ENCODE assay signal across 8 cellular contexts in the genomic region with DNA sequence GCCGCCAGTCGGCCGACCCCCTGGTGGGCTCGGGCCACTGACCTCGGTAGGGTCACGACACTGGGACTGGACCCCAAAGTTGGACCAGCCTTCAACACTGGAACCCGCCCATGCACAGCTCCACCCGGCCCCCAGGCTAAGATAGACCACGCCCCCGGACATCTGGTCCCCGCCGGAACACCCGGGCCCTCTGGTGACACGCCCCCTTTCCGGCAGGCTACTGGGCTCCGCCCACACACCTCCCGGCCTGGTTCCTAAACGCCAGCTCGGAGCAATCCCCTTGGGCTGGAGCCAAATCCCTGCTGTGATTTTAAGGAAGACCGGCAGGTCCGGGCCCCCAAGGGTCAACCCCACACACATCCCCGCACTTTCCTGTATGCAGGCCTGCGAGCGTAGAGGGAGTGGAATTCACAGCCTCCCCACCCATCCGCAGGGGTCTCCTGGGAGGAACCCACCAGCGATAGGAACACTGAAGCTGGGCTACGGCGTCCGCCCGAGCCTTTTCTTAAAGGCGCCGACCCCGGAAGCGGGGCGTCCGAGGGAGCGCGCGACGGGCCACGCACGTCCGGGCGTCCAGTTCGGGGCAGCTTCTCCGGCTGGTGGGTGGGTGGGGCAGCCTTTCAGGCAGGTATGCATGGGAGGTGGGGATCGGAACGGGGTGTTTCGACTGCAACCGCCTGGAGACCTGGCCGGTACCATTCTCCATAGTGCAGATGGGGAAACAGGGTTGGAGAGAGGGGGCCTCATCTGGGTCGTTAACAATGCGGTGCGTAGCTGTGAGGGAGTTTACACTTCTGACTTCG. TPM values are rescaled to one million over a fixed set of nuclear protein-coding genes. Genes with fewer than 3 reads are reported as not detected.
DNase-seq lines count a peak whose midpoint lies in the region; ATAC-seq, FAIRE-seq and TF ChIP-seq lines count a peak whose summit lies in the region.

A gene with protein sequence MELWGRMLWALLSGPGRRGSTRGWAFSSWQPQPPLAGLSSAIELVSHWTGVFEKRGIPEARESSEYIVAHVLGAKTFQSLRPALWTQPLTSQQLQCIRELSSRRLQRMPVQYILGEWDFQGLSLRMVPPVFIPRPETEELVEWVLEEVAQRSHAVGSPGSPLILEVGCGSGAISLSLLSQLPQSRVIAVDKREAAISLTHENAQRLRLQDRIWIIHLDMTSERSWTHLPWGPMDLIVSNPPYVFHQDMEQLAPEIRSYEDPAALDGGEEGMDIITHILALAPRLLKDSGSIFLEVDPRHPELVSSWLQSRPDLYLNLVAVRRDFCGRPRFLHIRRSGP (plus strand): TSS at position 576 of the 803 bp plus-strand sequence. CDS start 1,583 bp downstream, outside the sequence.

- H3K36me3 Mint-ChIP-seq in nephron progenitor cell (ENCODE audit: low read depth) = no peaks in the 10 kb centered on the region

- peak within 1 kb of the TSS; percentile 93 for H2AFZ ChIP-seq in Loucy (ENCODE audit: low read length)

- H3K9me3 Mint-ChIP-seq in nephron progenitor cell = no peaks in the 10 kb centered on the region
- H3K9me3 Mint-ChIP-seq in stimulated activated naive CD8-positive, alpha-beta T cell treated with anti-CD3 and anti-CD28 coated beads, Interleukin-15, amount 100 ng/mL, for 72 hours = no peaks in the 10 kb centered on the region

- H3K4me1 ChIP-seq in Loucy (ENCODE audit: insufficient read depth, low read length, poor library complexity, severe bottlenecking) = peaks cover 18% of the 10 kb centered on the region

- H3K4me3 ChIP-seq in Loucy (ENCODE audit: low read length, poor library complexity, severe bottlenecking) = peak within 1 kb of the TSS; percentile 96
- peak within 1 kb of the TSS; percentile 98 for H3K4me3 ChIP-seq in fibroblast of the aortic adventitia (ENCODE audit: low read depth, low read length)

- H3K27me3 ChIP-seq in Loucy (ENCODE audit: insufficient read depth, low read length, poor library complexity, severe bottlenecking) = no peaks in the 10 kb centered on the region

- H3F3A ChIP-seq in Loucy (ENCODE audit: low read depth) = no peaks in the 10 kb centered on the region

- no peaks in the 10 kb centered on the region for H3K36me3 ChIP-seq in Loucy (ENCODE audit: insufficient read depth, low read length)

- peak; percentile 34 for ATAC-seq in stimulated activated naive CD8-positive, alpha-beta T cell treated with anti-CD3 and anti-CD28 coated beads, Interleukin-15, amount 100 ng/mL, for 72 hours

- H3K79me2 ChIP-seq in Loucy (ENCODE audit: insufficient read depth, low read length) = peaks cover 8% of the 10 kb centered on the region; the same call in 1 of the 2 replicates

- TF ChIP-seq POLR2A in H54 (IDR thresholded peaks at IDR 0.05; ENCODE audit: low read depth, low read length) = peak; percentile 75

- DNase-seq in ELF-1 (ENCODE audit: low read depth, low spot score) = peak; percentile 97
- DNase-seq in H54 (ENCODE audit: insufficient read length, low spot score) = peak; percentile 98
- peak; percentile 31 for DNase-seq in SIG-M5 (lab: John Stamatoyannopoulos, UW)
- peak; percentile 71 for DNase-seq in activated gamma-delta T cell (lab: John Stamatoyannopoulos, UW)
- peak; percentile 94 for DNase-seq in fibroblast of the aortic adventitia (ENCODE audit: low read depth)
- DNase-seq in nephron progenitor cell = peak; percentile 97
- DNase-seq in stimulated activated naive CD8-positive, alpha-beta T cell treated with anti-CD3 and anti-CD28 coated beads, Interleukin-15, amount 100 ng/mL, for 72 hours = peak; percentile 97 to 98

- H3K9ac ChIP-seq in Loucy (ENCODE audit: low read depth, low read length, poor library complexity, severe bottlenecking) = peak within 1 kb of the TSS; percentile 82

- H3K4me2 ChIP-seq in Loucy (ENCODE audit: low read depth, low read length, poor library complexity, severe bottlenecking) = peak within 1 kb of the TSS; percentile 82

- H4K20me1 ChIP-seq in Loucy (ENCODE audit: insufficient read depth, low read length, poor library complexity, severe bottlenecking) = no peaks in the 10 kb centered on the region

- H3K4me1 Mint-ChIP-seq in nephron progenitor cell = peaks cover 24% of the 10 kb centered on the region
- peaks cover 77% of the 10 kb centered on the region for H3K4me1 Mint-ChIP-seq in stimulated activated naive CD8-positive, alpha-beta T cell treated with anti-CD3 and anti-CD28 coated beads, Interleukin-15, amount 100 ng/mL, for 72 hours

- FAIRE-seq in H54 (lab: Jason Lieb, UNC) = no peak

- H3K27ac Mint-ChIP-seq in nephron progenitor cell = peak within 1 kb of the TSS; percentile 94
- peak within 1 kb of the TSS; percentile 77 to 98 for H3K27ac Mint-ChIP-seq in stimulated activated naive CD8-positive, alpha-beta T cell treated with anti-CD3 and anti-CD28 coated beads, Interleukin-15, amount 100 ng/mL, for 72 hours

- TF ChIP-seq CTCF in Loucy (conservative IDR thresholded peaks at IDR 0.05; ENCODE audit: low read length) (no peak), fibroblast of the aortic adventitia (IDR thresholded peaks at IDR 0.05; ENCODE audit: insufficient read depth, low read length) (no peak), nephron progenitor cell (IDR thresholded peaks at IDR 0.05) (no peak)

- peaks cover 24% of the 10 kb centered on the region for H3K27me3 Mint-ChIP-seq in nephron progenitor cell (ENCODE audit: low read depth, poor library complexity)
- no peaks in the 10 kb centered on the region for H3K27me3 Mint-ChIP-seq in stimulated activated naive CD8-positive, alpha-beta T cell treated with anti-CD3 and anti-CD28 coated beads, Interleukin-15, amount 100 ng/mL, for 72 hours

- H3K9me2 ChIP-seq in Loucy (replicated peaks; ENCODE audit: low read depth, low read length) = no peaks in the 10 kb centered on the region

- no peaks in the 10 kb centered on the region for H3K9me3 ChIP-seq in Loucy (ENCODE audit: insufficient read depth, low read depth, low read length)

- H3K4me3 Mint-ChIP-seq in nephron progenitor cell = peak within 1 kb of the TSS; percentile 97
- H3K4me3 Mint-ChIP-seq in stimulated activated naive CD8-positive, alpha-beta T cell treated with anti-CD3 and anti-CD28 coated beads, Interleukin-15, amount 100 ng/mL, for 72 hours = peak within 1 kb of the TSS; percentile 99 to 100

RNA-seq across cellular contexts. Expression of the gene that starts here (rescaled TPM):
- total RNA-seq in fibroblast of the aortic adventitia (ENCODE audit: low replicate concordance) = 5.0 and 14.4 TPM in 2 replicates

Comparison
In these comparisons a context has a peak if more than half of its experiments do, and no peak if none do; other contexts are left out.
1. Peak in every context shown above with its lines: DNase-seq, ATAC-seq and H3K4me3 ChIP-seq.
2. DNase-seq: peak in every context shown above with its lines; median percentile 98 in H54; 98 in stimulated activated naive CD8-positive, alpha-beta T cell treated with anti-CD3 and anti-CD28 coated beads, Interleukin-15, amount 100 ng/mL, for 72 hours; 97 in ELF-1; 97 in nephron progenitor cell; 94 in fibroblast of the aortic adventitia; 71 in activated gamma-delta T cell; 31 in SIG-M5.